ENCODE assay signal across 13 cellular contexts in the genomic region with DNA sequence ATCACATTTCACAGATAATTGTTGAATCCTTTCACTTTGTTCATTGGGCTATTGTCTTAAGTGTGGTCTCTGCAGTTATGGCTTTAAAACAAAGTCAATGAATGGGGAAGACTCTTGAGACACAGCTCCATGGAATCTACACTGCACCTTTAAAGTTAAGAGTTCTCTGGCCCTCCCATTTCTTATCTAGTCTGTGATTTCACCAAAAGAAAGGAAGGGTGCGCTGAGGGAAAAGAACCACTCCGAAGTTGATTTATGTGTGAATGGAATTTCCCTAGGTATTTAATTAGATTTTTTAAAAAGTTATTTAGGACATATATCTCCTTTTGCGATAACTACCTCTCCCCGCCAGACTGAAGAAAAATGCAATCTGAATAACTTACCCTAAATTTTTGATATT. TPM values are rescaled to one million over a fixed set of nuclear protein-coding genes. Genes with fewer than 3 reads are reported as not detected.
DNase-seq lines count a peak whose midpoint lies in the region; ATAC-seq and TF ChIP-seq lines count a peak whose summit lies in the region.
"Had no signal": no experiment of that assay in that cellular context is flagged by ENCODE, and none has a peak within 500 bp of the region (broad histone marks: within the 10 kb centered on the region; RNA-seq: fewer than 3 reads in every experiment).

No MANE protein-coding gene starts in this region.

- H3K27me3 ChIP-seq in SJSA1 (replicated peaks) (no peaks in the 10 kb centered on the region), thoracic aorta (replicated peaks; ENCODE audit: insufficient read depth) (no peaks in the 10 kb centered on the region), mesendoderm (ENCODE audit: insufficient read depth, low read length, poor library complexity) (no peaks in the 10 kb centered on the region)
- H3K27me3 ChIP-seq: testis had no signal

- no peak overlapping the region for H3K27ac Mint-ChIP-seq in activated naive CD8-positive, alpha-beta T cell treated with anti-CD3 and anti-CD28 coated beads, Interleukin-2, amount 10 ng/mL, durations not matched to agents 7 days and 5 days
- no peak overlapping the region for H3K27ac Mint-ChIP-seq in activated naive CD8-positive, alpha-beta T cell treated with anti-CD3 and anti-CD28 coated beads for 36 hours
- H3K27ac Mint-ChIP-seq in glutamatergic neuron (ENCODE audit: unreplicated experiment) = peak overlapping the region; percentile 94

- H3K27me3 Mint-ChIP-seq in activated naive CD8-positive, alpha-beta T cell treated with anti-CD3 and anti-CD28 coated beads, Interleukin-2, amount 10 ng/mL, durations not matched to agents 7 days and 5 days = peaks cover 4% of the 10 kb centered on the region
- H3K27me3 Mint-ChIP-seq in activated naive CD8-positive, alpha-beta T cell treated with anti-CD3 and anti-CD28 coated beads for 36 hours = no peaks in the 10 kb centered on the region
- peaks cover 13% of the 10 kb centered on the region for H3K27me3 Mint-ChIP-seq in glutamatergic neuron (ENCODE audit: unreplicated experiment)

- H3K27ac ChIP-seq in SJSA1 (peak overlapping the region; percentile 83; the same call in 1 of the 2 replicates), thoracic aorta (no peak overlapping the region), mesendoderm (ENCODE audit: low read depth, low read length) (no peak overlapping the region)
- H3K27ac ChIP-seq: testis had no signal

- no peak overlapping the region for H2BK120ac ChIP-seq in mesendoderm (ENCODE audit: low read depth, low read length)

- no peak overlapping the region for H4K5ac ChIP-seq in mesendoderm (ENCODE audit: low read length)

- POLR2A ChIA-PET in activated naive CD8-positive, alpha-beta T cell treated with anti-CD3 and anti-CD28 coated beads, Interleukin-2, amount 10 ng/mL, durations not matched to agents 7 days and 5 days (lab: Charles Lee) = no interaction called here

- WGBS in mesendoderm (ENCODE audit: extremely low coverage, insufficient coverage, low lambda C conversion rate) = no CpG with 5 or more reads among the region's 4 CpGs

- H3K36me3 Mint-ChIP-seq in activated naive CD8-positive, alpha-beta T cell treated with anti-CD3 and anti-CD28 coated beads, Interleukin-2, amount 10 ng/mL, durations not matched to agents 7 days and 5 days = peaks cover 21% of the 10 kb centered on the region
- peaks cover 28% of the 10 kb centered on the region for H3K36me3 Mint-ChIP-seq in activated naive CD8-positive, alpha-beta T cell treated with anti-CD3 and anti-CD28 coated beads for 36 hours
- H3K36me3 Mint-ChIP-seq in glutamatergic neuron (ENCODE audit: unreplicated experiment) = no peaks in the 10 kb centered on the region

- TF ChIP-seq CTCF in glutamatergic neuron (IDR thresholded peaks at IDR 0.05; ENCODE audit: partially characterized antibody, unreplicated experiment) (no peak), thoracic aorta (IDR thresholded peaks at IDR 0.05) (no peak)

- no peaks in the 10 kb centered on the region for H3K9me3 Mint-ChIP-seq in activated naive CD8-positive, alpha-beta T cell treated with anti-CD3 and anti-CD28 coated beads, Interleukin-2, amount 10 ng/mL, durations not matched to agents 7 days and 5 days
- H3K9me3 Mint-ChIP-seq in activated naive CD8-positive, alpha-beta T cell treated with anti-CD3 and anti-CD28 coated beads for 36 hours = no peaks in the 10 kb centered on the region
- peaks cover 22% of the 10 kb centered on the region for H3K9me3 Mint-ChIP-seq in glutamatergic neuron (ENCODE audit: unreplicated experiment)

- no peak overlapping the region for H2BK15ac ChIP-seq in mesendoderm (replicated peaks; ENCODE audit: low read depth)

- H3K9me3 ChIP-seq in SJSA1 (replicated peaks) = no peaks in the 10 kb centered on the region; the same call in 1 of the 2 replicates
- H3K9me3 ChIP-seq in thoracic aorta = no peaks in the 10 kb centered on the region
- H3K9me3 ChIP-seq: testis had no signal

- no peak overlapping the region for H3K56ac ChIP-seq in mesendoderm (ENCODE audit: low read length)

- H3K4me1 ChIP-seq in SJSA1 (replicated peaks) (peaks cover 28% of the 10 kb centered on the region), thoracic aorta (ENCODE audit: control insufficient read depth in 1 of 2, low read depth in 2 of 2) (peaks cover 12 to 63% of the 10 kb centered on the region in 2 donors), mesendoderm (ENCODE audit: control insufficient read depth, low read depth, low read length) (peaks cover 8% of the 10 kb centered on the region)

- H3K4me3 ChIP-seq in SJSA1 = peak overlapping the region; percentile 92
- peak overlapping the region; percentile 80 for H3K4me3 ChIP-seq in thoracic aorta
- H3K4me3 ChIP-seq in mesendoderm (ENCODE audit: low read length) = no peak overlapping the region
- H3K4me3 ChIP-seq: testis had no signal

- DNase-seq in activated naive CD8-positive, alpha-beta T cell treated with anti-CD3 and anti-CD28 coated beads, Interleukin-2, amount 10 ng/mL, durations not matched to agents 7 days and 5 days = no peak
- DNase-seq in activated naive CD8-positive, alpha-beta T cell treated with anti-CD3 and anti-CD28 coated beads for 36 hours = no peak
- no peak for DNase-seq in SJSA1 (ENCODE audit: low read depth in 1 of 2, low spot score in 2 of 2)
- no peak for DNase-seq in glutamatergic neuron
- DNase-seq in thoracic aorta (ENCODE audit: low spot score) = no peak
- no peak for DNase-seq in mesendoderm
- DNase-seq in NCI-H526 (lab: John Stamatoyannopoulos, UW) = no peak
- DNase-seq in HPDE6-E6E7 (ENCODE audit: extremely low spot score) = no peak
- DNase-seq: effector CD4-positive, alpha-beta T cell; NCI-H1930; T1000; testis had no signal

- H3K4me3 Mint-ChIP-seq in activated naive CD8-positive, alpha-beta T cell treated with anti-CD3 and anti-CD28 coated beads, Interleukin-2, amount 10 ng/mL, durations not matched to agents 7 days and 5 days = peak overlapping the region; percentile 44
- no peak overlapping the region for H3K4me3 Mint-ChIP-seq in activated naive CD8-positive, alpha-beta T cell treated with anti-CD3 and anti-CD28 coated beads for 36 hours
- peak overlapping the region; percentile 93 for H3K4me3 Mint-ChIP-seq in glutamatergic neuron (ENCODE audit: unreplicated experiment)

- no peak overlapping the region for H3K23ac ChIP-seq in mesendoderm (ENCODE audit: low read length)

- H3K79me2 ChIP-seq in mesendoderm (ENCODE audit: control insufficient read depth, insufficient read depth, low read length) = peaks cover 70% of the 10 kb centered on the region

- no peak overlapping the region for H4K8ac ChIP-seq in mesendoderm (ENCODE audit: low read depth, low read length)

- peaks cover 27% of the 10 kb centered on the region for H3K79me1 ChIP-seq in mesendoderm (ENCODE audit: low read length)

- H3K36me3 ChIP-seq in SJSA1 = peaks cover 75% of the 10 kb centered on the region
- no peaks in the 10 kb centered on the region for H3K36me3 ChIP-seq in thoracic aorta
- H3K36me3 ChIP-seq in mesendoderm (ENCODE audit: control insufficient read depth, insufficient read depth, low read length) = no peaks in the 10 kb centered on the region

- H3K4me2 ChIP-seq in mesendoderm (ENCODE audit: low read length) = no peak overlapping the region

- peaks cover 25% of the 10 kb centered on the region for H3K4me1 Mint-ChIP-seq in activated naive CD8-positive, alpha-beta T cell treated with anti-CD3 and anti-CD28 coated beads, Interleukin-2, amount 10 ng/mL, durations not matched to agents 7 days and 5 days
- H3K4me1 Mint-ChIP-seq in activated naive CD8-positive, alpha-beta T cell treated with anti-CD3 and anti-CD28 coated beads for 36 hours = peaks cover 37% of the 10 kb centered on the region
- H3K4me1 Mint-ChIP-seq in glutamatergic neuron (ENCODE audit: low read depth, unreplicated experiment) = peaks cover 45% of the 10 kb centered on the region

- no peak overlapping the region for H3K9ac ChIP-seq in mesendoderm (ENCODE audit: low read length)

- no peak overlapping the region for H3K18ac ChIP-seq in mesendoderm (ENCODE audit: low read length)

- H3K4ac ChIP-seq in mesendoderm (ENCODE audit: low read depth, low read length) = no peak overlapping the region

- no peak for ATAC-seq in activated naive CD8-positive, alpha-beta T cell treated with anti-CD3 and anti-CD28 coated beads, Interleukin-2, amount 10 ng/mL, durations not matched to agents 7 days and 5 days (ENCODE audit: low read depth)
- no peak for ATAC-seq in thoracic aorta (ENCODE audit: insufficient number of reproducible peaks, low FRiP score, low read depth)

- H2AK5ac ChIP-seq in mesendoderm (ENCODE audit: low read length) = no peak overlapping the region

- H2BK5ac ChIP-seq in mesendoderm (ENCODE audit: low read length) = no peak overlapping the region

RNA-seq across cellular contexts. Expression of gene SEPTIN11, which starts 2.5 kb away (rescaled TPM):
- 10 to 100 TPM; 51.9 to 60.0 TPM for total RNA-seq in activated naive CD8-positive, alpha-beta T cell treated with anti-CD3 and anti-CD28 coated beads, Interleukin-2, amount 10 ng/mL, durations not matched to agents 7 days and 5 days
- total RNA-seq in activated naive CD8-positive, alpha-beta T cell treated with anti-CD3 and anti-CD28 coated beads for 36 hours = 10 to 100 TPM; 66.4 to 74.1 TPM
- total RNA-seq in SJSA1 (2014; rRNA removed; shearing (Covaris generic)) = 255 and 283 TPM in 2 replicates
- total RNA-seq in glutamatergic neuron (ENCODE audit: unreplicated experiment) (422 TPM), thoracic aorta (100 to 1,000 TPM; 142 to 156 TPM)
- 142 TPM for polyA plus RNA-seq in mesendoderm (2013, experiment 1 of 2)
- 163 TPM for polyA plus RNA-seq in mesendoderm (2013, experiment 2 of 2)

RNA-seq across cellular contexts. Expression of gene SOWAHB, which starts 54.1 kb away (rescaled TPM):
- under 1 TPM in 1 of 2 experiments, not detected in 1; 0.09 TPM for total RNA-seq in activated naive CD8-positive, alpha-beta T cell treated with anti-CD3 and anti-CD28 coated beads, Interleukin-2, amount 10 ng/mL, durations not matched to agents 7 days and 5 days
- under 1 TPM in 1 of 2 experiments, not detected in 1; 0.12 TPM for total RNA-seq in activated naive CD8-positive, alpha-beta T cell treated with anti-CD3 and anti-CD28 coated beads for 36 hours
- total RNA-seq in SJSA1 (2014; rRNA removed; shearing (Covaris generic)) = not detected in 2 replicates
- total RNA-seq in glutamatergic neuron (ENCODE audit: unreplicated experiment) = 0.17 TPM
- total RNA-seq in thoracic aorta = under 1 TPM in 1 of 2 donors, not detected in 1; 0.27 TPM
- polyA plus RNA-seq in mesendoderm (2013, experiment 1 of 2) = 0.20 TPM
- polyA plus RNA-seq in mesendoderm (2013, experiment 2 of 2) = 0.15 TPM
- total RNA-seq: mononuclear cell had no signal
